1 cellular context compared by ENCODE assay signal in genomic region chr4:132059227-132059626, GRCh38.
TF ChIP-seq lines count a peak whose summit lies in the region.

No MANE protein-coding gene starts in this region.

TF ChIP-seq in IMR-90, 13 proteins besides CTCF, POLR2A, EP300 and RAD21 (continued from another document):
- TF ChIP-seq ELK1 (IDR thresholded peaks at IDR 0.05; ENCODE audit: borderline replicate concordance, low read depth, low read length) = no peak
- no peak for TF ChIP-seq USF2 (IDR thresholded peaks at IDR 0.05; ENCODE audit: low read depth, low read length)
- TF ChIP-seq CEBPB (IDR thresholded peaks at IDR 0.05; ENCODE audit: low read depth, low read length) = no peak
- TF ChIP-seq MAFK (IDR thresholded peaks at IDR 0.05; ENCODE audit: low read depth, low read length) = no peak
- no peak for TF ChIP-seq FOS (IDR thresholded peaks at IDR 0.05; ENCODE audit: low read depth, low read length)
- TF ChIP-seq CHD1 (IDR thresholded peaks at IDR 0.05; ENCODE audit: low read depth, low read length) = no peak
- no peak for TF ChIP-seq MXI1 (IDR thresholded peaks at IDR 0.05; ENCODE audit: borderline replicate concordance, low read depth, low read length)
- no peak for TF ChIP-seq BHLHE40 (IDR thresholded peaks at IDR 0.05; ENCODE audit: low read depth, low read length)
- TF ChIP-seq SMC3 (IDR thresholded peaks at IDR 0.05; ENCODE audit: low read depth, low read length) = no peak
- TF ChIP-seq RFX5 (IDR thresholded peaks at IDR 0.05; ENCODE audit: low read depth, low read length) = no peak
